28 cellular contexts compared by ENCODE assay signal in genomic region chr20:2775139-2775538, GRCh38. TPM values are rescaled to one million over a fixed set of nuclear protein-coding genes. Genes with fewer than 3 reads are reported as not detected.
"Had no signal": no experiment of that assay in that cellular context is flagged by ENCODE, and none has a peak within 500 bp of the region (broad histone marks: within the 10 kb centered on the region; RNA-seq: fewer than 3 reads in every experiment).

No MANE protein-coding gene starts in this region.

- H3K4me1 ChIP-seq: adrenal gland, colonic mucosa had no signal

- ATAC-seq: activated T-cell treated with anti-CD3 and anti-CD28 coated beads, Interleukin-2, amount 50 U/mL, for 72 hours; WTC11 had no signal

- H3K9me3 Mint-ChIP-seq: activated CD4-positive, alpha-beta memory T cell treated with anti-CD3 and anti-CD28 coated beads for 36 hours; activated naive CD4-positive, alpha-beta T cell treated with anti-CD3 and anti-CD28 coated beads, Interleukin-2, amount 10 ng/mL, durations not matched to agents 7 days and 5 days; activated naive CD8-positive, alpha-beta T cell treated with anti-CD3 and anti-CD28 coated beads for 36 hours; activated T-helper 2 cell treated with anti-CD3 and anti-CD28 coated beads, Interferon-gamma antibody, Interleukin-2, Interleukin-4, amounts not matched to agents 10 μg/mL and 5 μg/mL and 100 μg/mL, durations not matched to agents 14 hours and 24 hours and 36 hours; T-helper 1 cell treated with Interleukin-12 subunit alpha and Interleukin-12 subunit beta and Interleukin-4 antibody, amounts not matched to agents 30 μg/mL and 1 μg/mL, for 36 hours had no signal

- H3K4me3 Mint-ChIP-seq: activated CD4-positive, alpha-beta memory T cell treated with anti-CD3 and anti-CD28 coated beads for 36 hours; activated CD4-positive, alpha-beta T cell treated with anti-CD3 and anti-CD28 coated beads, Interleukin-2, amount 10 ng/mL, durations not matched to agents 7 days and 5 days; activated naive CD4-positive, alpha-beta T cell treated with anti-CD3 and anti-CD28 coated beads, Interleukin-2, amount 10 ng/mL, durations not matched to agents 7 days and 5 days; activated naive CD8-positive, alpha-beta T cell treated with anti-CD3 and anti-CD28 coated beads for 36 hours; activated T-cell treated with anti-CD3 and anti-CD28 coated beads, Interleukin-2, amount 50 U/mL, for 72 hours; T-helper 1 cell treated with Interleukin-12 subunit alpha and Interleukin-12 subunit beta and Interleukin-4 antibody, amounts not matched to agents 30 μg/mL and 1 μg/mL, for 36 hours; WTC11 had no signal

- H3K27ac Mint-ChIP-seq: activated CD4-positive, alpha-beta memory T cell treated with anti-CD3 and anti-CD28 coated beads for 36 hours; activated CD4-positive, alpha-beta T cell treated with anti-CD3 and anti-CD28 coated beads, Interleukin-2, amount 10 ng/mL, durations not matched to agents 7 days and 5 days; activated naive CD4-positive, alpha-beta T cell treated with anti-CD3 and anti-CD28 coated beads, Interleukin-2, amount 10 ng/mL, durations not matched to agents 7 days and 5 days; activated naive CD8-positive, alpha-beta T cell treated with anti-CD3 and anti-CD28 coated beads for 36 hours; activated T-cell treated with anti-CD3 and anti-CD28 coated beads, Interleukin-2, amount 50 U/mL, for 72 hours; activated T-helper 2 cell treated with anti-CD3 and anti-CD28 coated beads, Interferon-gamma antibody, Interleukin-2, Interleukin-4, amounts not matched to agents 10 μg/mL and 5 μg/mL and 100 μg/mL, durations not matched to agents 14 hours and 24 hours and 36 hours; T-helper 1 cell treated with Interleukin-12 subunit alpha and Interleukin-12 subunit beta and Interleukin-4 antibody, amounts not matched to agents 30 μg/mL and 1 μg/mL, for 36 hours; WTC11 had no signal

- DNase-seq: activated CD4-positive, alpha-beta memory T cell treated with anti-CD3 and anti-CD28 coated beads for 36 hours; activated CD4-positive, alpha-beta T cell treated with anti-CD3 and anti-CD28 coated beads, Interleukin-2, amount 10 ng/mL, durations not matched to agents 7 days and 5 days; activated CD8-positive, alpha-beta memory T cell treated with anti-CD3 and anti-CD28 coated beads for 24 hours; activated gamma-delta T cell treated with Interleukin-2 at 50 U/mL for 16 hours; activated naive CD4-positive, alpha-beta T cell treated with anti-CD3 and anti-CD28 coated beads, Interleukin-2, amount 10 ng/mL, durations not matched to agents 7 days and 5 days; activated naive CD8-positive, alpha-beta T cell treated with anti-CD3 and anti-CD28 coated beads for 36 hours; activated T-cell treated with anti-CD3 and anti-CD28 coated beads, Interleukin-2, amount 50 U/mL, for 72 hours; anterior cingulate cortex; caudate nucleus; colonic mucosa; MM.1S; NCI-H1105 treated with DMSO at 0.1 percent for 48 hours; NCI-H1436 treated with DMSO at 0.1 percent for 48 hours; NCI-H1930; NCI-H2171; NCI-H2227 treated with DMSO at 0.1 percent for 48 hours; NCI-H526; NCI-H82; SW 1271 had no signal

- H3K4me1 Mint-ChIP-seq: WTC11 had no signal

- H3K36me3 Mint-ChIP-seq: activated CD4-positive, alpha-beta memory T cell treated with anti-CD3 and anti-CD28 coated beads for 36 hours; activated naive CD4-positive, alpha-beta T cell treated with anti-CD3 and anti-CD28 coated beads, Interleukin-2, amount 10 ng/mL, durations not matched to agents 7 days and 5 days; activated naive CD8-positive, alpha-beta T cell treated with anti-CD3 and anti-CD28 coated beads for 36 hours; WTC11 had no signal

- H3K27me3 ChIP-seq: colonic mucosa had no signal

- H3K9me3 ChIP-seq: colonic mucosa had no signal

- H3K27ac ChIP-seq: adrenal gland, colonic mucosa, SK-N-MC had no signal

- H3K4me3 ChIP-seq: adrenal gland, colonic mucosa, SK-N-MC had no signal

RNA-seq across cellular contexts. Expression of gene CPXM1, which starts 25.3 kb away (rescaled TPM):
- total RNA-seq: NCI-H460, OCI-LY7, RPMI7951 had no signal

RNA-seq across cellular contexts. Expression of gene C20orf141, which starts 39.6 kb away (rescaled TPM):
- total RNA-seq: activated CD4-positive, alpha-beta memory T cell treated with anti-CD3 and anti-CD28 coated beads for 36 hours; activated CD4-positive, alpha-beta T cell treated with anti-CD3 and anti-CD28 coated beads, Interleukin-2, amount 10 ng/mL, durations not matched to agents 7 days and 5 days; activated naive CD8-positive, alpha-beta T cell treated with anti-CD3 and anti-CD28 coated beads for 36 hours; activated T-cell treated with anti-CD3 and anti-CD28 coated beads, Interleukin-2, amount 50 U/mL, for 72 hours; activated T-helper 2 cell treated with anti-CD3 and anti-CD28 coated beads, Interferon-gamma antibody, Interleukin-2, Interleukin-4, amounts not matched to agents 10 μg/mL and 5 μg/mL and 100 μg/mL, durations not matched to agents 14 hours and 24 hours and 36 hours; adrenal gland; cerebellum; colonic mucosa; NCI-H460; OCI-LY7; RPMI7951; WTC11 had no signal

RNA-seq across cellular contexts. Expression of gene TMEM239, which starts 41.0 kb away (rescaled TPM):
- total RNA-seq: activated CD4-positive, alpha-beta memory T cell treated with anti-CD3 and anti-CD28 coated beads for 36 hours; activated CD4-positive, alpha-beta T cell treated with anti-CD3 and anti-CD28 coated beads, Interleukin-2, amount 10 ng/mL, durations not matched to agents 7 days and 5 days; activated naive CD8-positive, alpha-beta T cell treated with anti-CD3 and anti-CD28 coated beads for 36 hours; activated T-cell treated with anti-CD3 and anti-CD28 coated beads, Interleukin-2, amount 50 U/mL, for 72 hours; activated T-helper 2 cell treated with anti-CD3 and anti-CD28 coated beads, Interferon-gamma antibody, Interleukin-2, Interleukin-4, amounts not matched to agents 10 μg/mL and 5 μg/mL and 100 μg/mL, durations not matched to agents 14 hours and 24 hours and 36 hours; adrenal gland; cerebellum; colonic mucosa; NCI-H460; OCI-LY7; RPMI7951; WTC11 had no signal
